ENCODE assay signal across 13 cellular contexts in genomic region chr10:118332948-118333710, GRCh38. TPM values are rescaled to one million over a fixed set of nuclear protein-coding genes. Genes with fewer than 3 reads are reported as not detected.
DNase-seq lines count a peak whose midpoint lies in the region; ATAC-seq and TF ChIP-seq lines count a peak whose summit lies in the region.
"Had no signal": no experiment of that assay in that cellular context is flagged by ENCODE, and none has a peak within 500 bp of the region (broad histone marks: within the 10 kb centered on the region; RNA-seq: fewer than 3 reads in every experiment).

No MANE protein-coding gene starts in this region.

- ATAC-seq in GM18520 (IDR thresholded peaks at IDR 0.05; ENCODE audit: unreplicated experiment) (no peak), HG03108 (IDR thresholded peaks at IDR 0.05; ENCODE audit: unreplicated experiment) (no peak), gastroesophageal sphincter (no peak)
- ATAC-seq: stimulated activated naive B cell treated with anti-CD40 and anti-IgM and Interleukin-4, amounts not matched to agents 10 μg/mL and 1 μg/mL and 100 μg/mL, for 72 hours had no signal

- no peak overlapping the region for H3K27ac ChIP-seq in gastroesophageal sphincter

- H3K4me3 ChIP-seq in gastroesophageal sphincter = no peak overlapping the region

- H3K36me3 ChIP-seq in gastroesophageal sphincter = peaks cover 3 to 70% of the 10 kb centered on the region in 2 donors

- no peak for TF ChIP-seq POLR2A in gastroesophageal sphincter (IDR thresholded peaks at IDR 0.05)

- TF ChIP-seq CTCF in gastroesophageal sphincter (IDR thresholded peaks at IDR 0.05) = no peak

- no peaks in the 10 kb centered on the region for H3K9me3 ChIP-seq in gastroesophageal sphincter

- 28 to 33% methylated on average over 4 of the region's 4 CpGs for WGBS in gastroesophageal sphincter (ENCODE audit: low coverage in 1 of 2), 2 donors

- DNase-seq in DMS153 (lab: John Stamatoyannopoulos, UW) (peak; percentile 45), M059J (ENCODE audit: low read depth) (peak; percentile 4), RPMI7951 (ENCODE audit: low read depth) (peak; percentile 1), kidney tubule cell (ENCODE audit: low spot score) (peak; percentile 46), T-helper 1 cell (no peak)
- DNase-seq: activated CD4-positive, alpha-beta memory T cell treated with anti-CD3 and anti-CD28 coated beads for 36 hours; activated naive CD4-positive, alpha-beta T cell treated with Interleukin-2 at 50 U/mL for 16 hours; H9; stimulated activated CD4-positive, alpha-beta T cell treated with anti-CD3 and anti-CD28 coated beads, Interleukin-2, amount 100 ng/mL, for 24 hours; stimulated activated naive B cell treated with anti-CD40 and anti-IgM and Interleukin-4, amounts not matched to agents 10 μg/mL and 1 μg/mL and 100 μg/mL, for 72 hours had no signal

- H3K4me1 ChIP-seq in gastroesophageal sphincter = peaks cover 0 to 15% (median 0%) of the 10 kb centered on the region in 3 donors

- no peak for TF ChIP-seq EP300 in gastroesophageal sphincter (IDR thresholded peaks at IDR 0.05)

- no peaks in the 10 kb centered on the region for H3K27me3 ChIP-seq in gastroesophageal sphincter

RNA-seq across cellular contexts. Expression of gene FAM204A, which starts 9.0 kb away (rescaled TPM):
- total RNA-seq in M059J (2014; rRNA removed; shearing (Covaris generic)) = 30.3 and 71.6 TPM in 2 replicates
- 44.4 and 49.5 TPM in 2 replicates for total RNA-seq in RPMI7951 (2014; rRNA removed; shearing (Covaris generic))
- 100 to 1,000 TPM in 1 of 4 donors, 10 to 100 TPM in 3; 76.1 to 113 (median 97.9) TPM for total RNA-seq in gastroesophageal sphincter

Comparison
In these comparisons a context has a peak if more than half of its experiments do, and no peak if none do; other contexts are left out.
1. DNase-seq: peak in DMS153 (single experiment), M059J (single experiment), RPMI7951 (single experiment) and kidney tubule cell (single experiment); none in T-helper 1 cell (0 of 5).